In genomic region chr16:89257757-89258465, GRCh38 we compare ENCODE assay signal across 9 cellular contexts. TPM values are rescaled to one million over a fixed set of nuclear protein-coding genes. Genes with fewer than 3 reads are reported as not detected.
DNase-seq lines count a peak whose midpoint lies in the region; ATAC-seq, FAIRE-seq and TF ChIP-seq lines count a peak whose summit lies in the region.
"Had no signal": no experiment of that assay in that cellular context is flagged by ENCODE, and none has a peak within 500 bp of the region (broad histone marks: within the 10 kb centered on the region; RNA-seq: fewer than 3 reads in every experiment).

No MANE protein-coding gene starts in this region.

- H3K27me3 ChIP-seq in mucosa of rectum (ENCODE audit: control insufficient read depth in 2 of 2, insufficient read depth in 2 of 2, low read length in 2 of 2) = peaks cover 8 to 13% of the 10 kb centered on the region in 2 donors

- POLR2A ChIA-PET in AG04449 (lab: Yijun Ruan, JAX) = no interaction called here

- H3K4me1 ChIP-seq in mucosa of rectum (ENCODE audit: control insufficient read depth in 2 of 2, insufficient read depth in 2 of 2, low read length in 2 of 2) = peaks cover 7 to 10% of the 10 kb centered on the region in 2 donors

- H3K9ac ChIP-seq in mucosa of rectum (ENCODE audit: low read depth in 1 of 2, low read length in 2 of 2) = no peak overlapping the region

- no peak for TF ChIP-seq POLR2A in GM12891 (IDR thresholded peaks at IDR 0.05; ENCODE audit: low read depth, low read length)

- in situ Hi-C loops in GM13977 (cut with MboI; ENCODE audit: low pct_unique_long_range_greater_than_20kb, low sequenced_read_pairs, unreplicated experiment) = no loop called here

- H3K36me3 Mint-ChIP-seq in brain = peaks cover 15% of the 10 kb centered on the region

- no peaks in the 10 kb centered on the region for H3K36me3 ChIP-seq in mucosa of rectum (ENCODE audit: control insufficient read depth in 2 of 2, insufficient read depth in 2 of 2, low read length in 2 of 2)

- no peak overlapping the region for H3K27ac ChIP-seq in mucosa of rectum (ENCODE audit: low read depth in 2 of 2, low read length in 2 of 2)

- H3K9me3 Mint-ChIP-seq in brain = peaks cover 0 to 21% (median 6%) of the 10 kb centered on the region in 5 experiments

- no peak overlapping the region for H3K27ac Mint-ChIP-seq in brain

- H3K4me1 Mint-ChIP-seq in brain = no peaks in the 10 kb centered on the region

- DNase-seq in AG04449 (ENCODE audit: low read depth, low spot score) (no peak), GM13977 (ENCODE audit: low spot score) (peak; percentile 37), dedifferentiated amniotic fluid mesenchymal stem cell (ENCODE audit: extremely low spot score) (no peak), GM12891 (ENCODE audit: insufficient read length, low spot score) (no peak), AG08396 (ENCODE audit: low spot score) (no peak)
- DNase-seq: activated effector memory CD4-positive, alpha-beta T cell treated with Interleukin-2 at 50 U/mL for 16 hours had no signal

- no peak for TF ChIP-seq CTCF in AG04449 (IDR thresholded peaks at IDR 0.05; ENCODE audit: insufficient read depth, low read length, missing control alignments)
- no peak for TF ChIP-seq CTCF in GM13977 (IDR thresholded peaks at IDR 0.05; ENCODE audit: extremely low read depth, insufficient read depth, missing control alignments)
- TF ChIP-seq CTCF in brain (conservative IDR thresholded peaks at IDR 0.05) = no peak

- CTCF ChIA-PET in AG04449 (lab: Yijun Ruan, JAX) = no interaction called here

- H3K27me3 Mint-ChIP-seq in brain = peaks cover 25% of the 10 kb centered on the region

- FAIRE-seq in GM12891 (lab: Jason Lieb, UNC) = no peak

- H3K4me3 ChIP-seq in AG04449 (ENCODE audit: low read depth, low read length) (peak overlapping the region; percentile 49), mucosa of rectum (ENCODE audit: low read length in 2 of 2) (peak overlapping the region; percentile 59 to 66)

- peak overlapping the region; percentile 26 to 63 (median 42) for H3K4me3 Mint-ChIP-seq in brain

- no peak for ATAC-seq in GM21360 (IDR thresholded peaks at IDR 0.05; ENCODE audit: unreplicated experiment)

- H3K9me3 ChIP-seq in mucosa of rectum (ENCODE audit: control insufficient read depth in 2 of 2, low read length in 2 of 2) = no peaks in the 10 kb centered on the region

TF ChIP-seq in GM12891, 5 proteins besides CTCF, POLR2A, EP300 and RAD21:
- no peak for TF ChIP-seq POLR2AphosphoS5 (IDR thresholded peaks at IDR 0.05; ENCODE audit: low read depth, low read length)
- no peak for TF ChIP-seq POU2F2 (IDR thresholded peaks at IDR 0.05; ENCODE audit: low read depth, low read length)
- TF ChIP-seq TAF1 (IDR thresholded peaks at IDR 0.05; ENCODE audit: low read depth, low read length) = no peak
- no peak for TF ChIP-seq PAX5 (IDR thresholded peaks at IDR 0.05; ENCODE audit: insufficient read depth, low read length, severe bottlenecking)
- TF ChIP-seq SPI1 (IDR thresholded peaks at IDR 0.05; ENCODE audit: low read depth, low read length) = no peak

RNA-seq across cellular contexts. Expression of gene ZNF778, which starts 40.4 kb away (rescaled TPM):
- 7.9 TPM for polyA plus RNA-seq in brain (ENCODE audit: insufficient read depth, low read depth, low replicate concordance)
- 3.7 TPM for polyA plus RNA-seq in GM12891 (2012; ENCODE audit: low read depth, missing spikeins)

RNA-seq across cellular contexts. Expression of gene SLC22A31, which starts 57.6 kb away (rescaled TPM):
- polyA plus RNA-seq in brain (ENCODE audit: insufficient read depth, low read depth, low replicate concordance) = not detected
- 0.06 TPM for polyA plus RNA-seq in GM12891 (2012; ENCODE audit: low read depth, missing spikeins)
